Comparison of ENCODE assay signal across 21 cellular contexts in the genomic region with DNA sequence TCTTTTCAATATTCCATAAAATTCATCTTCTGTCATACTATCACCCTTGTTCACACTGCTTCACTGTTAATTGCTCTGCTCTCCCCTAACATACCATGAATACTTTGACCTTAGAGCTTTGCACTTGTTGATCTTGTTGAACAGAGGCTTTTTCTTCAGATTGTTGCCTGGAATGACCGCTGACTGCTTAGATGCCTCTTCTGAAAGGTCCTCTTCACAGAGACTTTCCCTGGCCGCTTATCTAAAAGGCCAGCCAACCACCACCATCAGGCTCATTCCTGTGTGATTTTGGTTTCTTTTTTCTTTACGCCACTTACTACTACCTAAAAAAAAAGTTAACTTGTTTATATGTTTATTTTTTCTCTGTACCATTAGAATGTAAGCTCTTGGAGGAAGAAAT.
"Had no signal": no experiment of that assay in that cellular context is flagged by ENCODE, and none has a peak within 500 bp of the region (broad histone marks: within the 10 kb centered on the region; RNA-seq: fewer than 3 reads in every experiment).

No MANE protein-coding gene starts in this region.

- ATAC-seq: Panc1, PC-3, SK-N-SH treated with all-trans-retinoic acid at 6 μM for 48 hours had no signal

- H3K27ac ChIP-seq: HL-60, RWPE1 had no signal

- DNase-seq: KBM-7, MV-4-11, NCI-H1048, NCI-H1105, NCI-H1417, NCI-H1436 treated with DMSO at 0.1 percent for 48 hours, NCI-H1694, NCI-H1930, NCI-H2081, NCI-H2107, NCI-H2227 treated with DMSO at 0.1 percent for 48 hours, NCI-H524, NCI-H69, NCI-H774, PC-3, SHP77 had no signal

- FAIRE-seq: HTR-8/SVneo had no signal
